In the genomic region with DNA sequence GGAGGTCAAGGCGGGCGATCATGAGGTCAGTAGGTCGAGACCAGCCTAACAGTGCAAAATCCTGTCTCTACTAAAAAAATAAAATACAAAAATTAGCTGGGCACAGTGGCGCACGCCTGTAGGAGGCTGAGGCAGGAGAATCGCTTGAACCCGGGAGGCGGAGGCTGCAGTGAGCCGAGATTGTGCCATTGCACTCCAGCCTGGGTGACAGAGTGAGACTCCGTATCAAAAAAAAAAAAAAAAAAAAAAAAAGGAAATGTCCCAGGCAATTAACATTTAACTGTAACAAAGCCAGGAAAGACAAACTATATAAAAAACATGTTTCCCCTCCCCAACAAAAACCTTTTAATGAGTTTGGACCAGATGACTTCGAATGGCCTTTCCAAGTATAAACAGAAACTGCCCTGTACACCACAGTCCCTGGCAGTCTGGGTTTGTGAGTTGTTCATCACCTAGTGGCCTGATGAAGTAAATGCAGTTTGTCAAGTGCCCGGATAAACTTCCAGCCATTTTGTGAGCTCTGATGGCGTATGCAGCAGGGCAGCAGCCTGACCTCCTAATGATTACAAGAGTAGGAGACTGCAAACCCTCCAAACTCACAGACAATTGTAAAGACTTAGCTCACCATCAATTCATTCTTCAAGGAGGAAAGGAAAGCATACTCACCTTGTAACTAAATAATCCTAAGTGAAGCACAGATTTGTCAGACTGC, we compare ENCODE assay signal across 8 cellular contexts. TPM values are rescaled to one million over a fixed set of nuclear protein-coding genes. Genes with fewer than 3 reads are reported as not detected.
DNase-seq lines count a peak whose midpoint lies in the region; ATAC-seq and TF ChIP-seq lines count a peak whose summit lies in the region.

No MANE protein-coding gene starts in this region.

- WGBS in esophagus muscularis mucosa = 62% methylated on average over 13 of the region's 13 CpGs

- no peak overlapping the region for H3K4me3 ChIP-seq in OCI-LY3 (ENCODE audit: low read length)
- H3K4me3 ChIP-seq in esophagus muscularis mucosa = peak overlapping the region in 2 of 4 donors; percentile 11 to 26
- peak overlapping the region; percentile 56 for H3K4me3 ChIP-seq in thoracic aorta

- H3K27me3 ChIP-seq in OCI-LY3 (ENCODE audit: low read depth, low read length) = no peaks in the 10 kb centered on the region
- H3K27me3 ChIP-seq in esophagus muscularis mucosa = no peaks in the 10 kb centered on the region
- H3K27me3 ChIP-seq in thoracic aorta (replicated peaks; ENCODE audit: insufficient read depth) = no peaks in the 10 kb centered on the region

- TF ChIP-seq POLR2A in esophagus muscularis mucosa (IDR thresholded peaks at IDR 0.05; ENCODE audit: low read depth) = no peak

- H3K79me2 ChIP-seq in OCI-LY3 (ENCODE audit: low read length) = no peaks in the 10 kb centered on the region

- H2AFZ ChIP-seq in OCI-LY3 (ENCODE audit: low read depth, low read length) = peak overlapping the region; percentile 61; the same call in 1 of the 2 replicates

- peaks cover 21% of the 10 kb centered on the region for H3K4me1 ChIP-seq in OCI-LY3 (ENCODE audit: low read length)
- peaks cover 6 to 36% (median 27%) of the 10 kb centered on the region in 4 donors for H3K4me1 ChIP-seq in esophagus muscularis mucosa
- H3K4me1 ChIP-seq in thoracic aorta (ENCODE audit: control insufficient read depth in 1 of 2, low read depth in 2 of 2) = peaks cover 10 to 24% of the 10 kb centered on the region in 2 donors

- no peaks in the 10 kb centered on the region for H4K20me1 ChIP-seq in OCI-LY3 (ENCODE audit: insufficient read depth, low read length)

- DNase-seq in DMS53 treated with DMSO at 0.1 percent for 48 hours (lab: John Stamatoyannopoulos, UW; ENCODE audit: unreplicated experiment) = peak; percentile 83
- peak; percentile 41 for DNase-seq in KG1 (lab: John Stamatoyannopoulos, UW)
- DNase-seq in activated T-helper 1 cell treated with Interleukin-2 at 50 U/mL for 16 hours (ENCODE audit: low read depth) = peak; percentile 38
- DNase-seq in esophagus muscularis mucosa (ENCODE audit: extremely low spot score) = no peak
- DNase-seq in myocyte (ENCODE audit: low read depth) = peak; percentile 87
- DNase-seq in thoracic aorta (ENCODE audit: low spot score) = no peak

- H3K36me3 ChIP-seq in OCI-LY3 (replicated peaks; ENCODE audit: low read depth, low read length) (peaks cover 18% of the 10 kb centered on the region), esophagus muscularis mucosa (peaks cover 0 to 66% (median 20%) of the 10 kb centered on the region in 4 donors), thoracic aorta (peaks cover 17% of the 10 kb centered on the region)

- TF ChIP-seq CTCF in OCI-LY3 (IDR thresholded peaks at IDR 0.05; ENCODE audit: low read depth, low read length) (peak; percentile 72), esophagus muscularis mucosa (IDR thresholded peaks at IDR 0.05) (peak; percentile 76 to 92 (median 90)), thoracic aorta (IDR thresholded peaks at IDR 0.05) (peak; percentile 86)

- ATAC-seq in GM21619 (IDR thresholded peaks at IDR 0.05; ENCODE audit: unreplicated experiment) (peak; percentile 65), thoracic aorta (ENCODE audit: insufficient number of reproducible peaks, low FRiP score, low read depth) (peak; percentile 92)

- H3K27ac ChIP-seq in OCI-LY3 (ENCODE audit: low read length) (peak overlapping the region; percentile 40), esophagus muscularis mucosa (replicated peaks in 1 of 4) (peak overlapping the region; percentile 56 to 80 (median 78)), thoracic aorta (peak overlapping the region; percentile 68 to 92)

- peak overlapping the region; percentile 32 for H3K9ac ChIP-seq in OCI-LY3 (ENCODE audit: low read length)

- H3K9me3 ChIP-seq in OCI-LY3 (ENCODE audit: insufficient read depth, low read length) = no peaks in the 10 kb centered on the region
- no peaks in the 10 kb centered on the region for H3K9me3 ChIP-seq in esophagus muscularis mucosa
- H3K9me3 ChIP-seq in thoracic aorta = no peaks in the 10 kb centered on the region

- H3K4me2 ChIP-seq in OCI-LY3 (ENCODE audit: low read length) = peak overlapping the region; percentile 41

- intact Hi-C loops in esophagus muscularis mucosa (cut with DNase I) = loop anchor here (2.0 to 5.0 kb wide), 3 partner anchors 72 to 177 kb away; partner anchors contain the start of gene TIA1

- TF ChIP-seq EP300 in esophagus muscularis mucosa (IDR thresholded peaks at IDR 0.05) = no peak

RNA-seq across cellular contexts. Expression of gene PCBP1, which starts 16.6 kb away (rescaled TPM):
- total RNA-seq in esophagus muscularis mucosa (100 to 1,000 TPM; 156 to 220 (median 189) TPM), myocyte (58.6 and 60.0 TPM in 2 replicates), thoracic aorta (100 to 1,000 TPM; 153 to 235 TPM)
- polyA plus RNA-seq in myocyte (2012) = 277 TPM

Comparison
In these comparisons a context has a peak if more than half of its experiments do, and no peak if none do; other contexts are left out.
1. DNase-seq: peak in DMS53 treated with DMSO at 0.1 percent for 48 hours (single experiment), KG1 (single experiment), activated T-helper 1 cell treated with Interleukin-2 at 50 U/mL for 16 hours (single experiment) and myocyte (single experiment); none in esophagus muscularis mucosa (single experiment) and thoracic aorta (single experiment).
2. Peak in every context shown above with its lines, with median percentiles within 50 percentile points of each other: H3K27ac ChIP-seq and CTCF ChIP-seq.